In genomic region chr7:31049001-31049765, GRCh38 we compare ENCODE assay signal across 36 cellular contexts. TPM values are rescaled to one million over a fixed set of nuclear protein-coding genes. Genes with fewer than 3 reads are reported as not detected.
"Had no signal": no experiment of that assay in that cellular context is flagged by ENCODE, and none has a peak within 500 bp of the region (broad histone marks: within the 10 kb centered on the region; RNA-seq: fewer than 3 reads in every experiment).

No MANE protein-coding gene starts in this region.

- H3K4me1 Mint-ChIP-seq: activated CD4-positive, alpha-beta T cell treated with anti-CD3 and anti-CD28 coated beads, Interleukin-2, amount 10 ng/mL, durations not matched to agents 24 days and 14 days; activated naive CD4-positive, alpha-beta T cell treated with anti-CD3 and anti-CD28 coated beads, Interleukin-2, amount 10 ng/mL, durations not matched to agents 7 days and 5 days; activated naive CD8-positive, alpha-beta T cell treated with anti-CD3 and anti-CD28 coated beads, Interleukin-2, amount 10 ng/mL, durations not matched to agents 7 days and 5 days; stimulated activated memory B cell treated with anti-CD40 and anti-IgM and Interleukin-4, amounts not matched to agents 10 μg/mL and 1 μg/mL and 100 μg/mL, for 72 hours had no signal

- H3K4me1 ChIP-seq: parathyroid adenoma, psoas muscle had no signal

- H3K27ac ChIP-seq: ascending aorta, brain microvascular endothelial cell, parathyroid adenoma, psoas muscle, right atrium auricular region, uterus had no signal

- H3K9ac ChIP-seq: parathyroid adenoma had no signal

- H3K4me2 ChIP-seq: smooth muscle cell had no signal

- H3K9me3 Mint-ChIP-seq: activated CD4-positive, alpha-beta memory T cell treated with anti-CD3 and anti-CD28 coated beads for 36 hours; activated CD4-positive, alpha-beta T cell treated with anti-CD3 and anti-CD28 coated beads, Interleukin-2, amount 10 ng/mL, durations not matched to agents 24 days and 14 days; activated naive CD4-positive, alpha-beta T cell treated with anti-CD3 and anti-CD28 coated beads, Interleukin-2, amount 10 ng/mL, durations not matched to agents 7 days and 5 days; activated naive CD8-positive, alpha-beta T cell treated with anti-CD3 and anti-CD28 coated beads, Interleukin-2, amount 10 ng/mL, durations not matched to agents 7 days and 5 days; activated T-cell treated with anti-CD3 and anti-CD28 coated beads, Interleukin-2, amount 50 U/mL, for 24 hours; mesothelial cell of epicardium; naive B cell; nephron progenitor cell; stimulated activated memory B cell treated with anti-CD40 and anti-IgM and Interleukin-4, amounts not matched to agents 10 μg/mL and 1 μg/mL and 100 μg/mL, for 72 hours; stimulated activated naive CD8-positive, alpha-beta T cell treated with anti-CD3 and anti-CD28 coated beads, Interleukin-15, amount 100 ng/mL, for 72 hours; type B pancreatic cell had no signal

- H3K4me3 ChIP-seq: ascending aorta, psoas muscle, right atrium auricular region, smooth muscle cell, uterus had no signal

- ATAC-seq: left cardiac atrium; psoas muscle; stimulated activated memory B cell treated with anti-CD40 and anti-IgM and Interleukin-4, amounts not matched to agents 10 μg/mL and 1 μg/mL and 100 μg/mL, for 72 hours; stimulated activated naive CD8-positive, alpha-beta T cell treated with anti-CD3 and anti-CD28 coated beads, Interleukin-15, amount 100 ng/mL, for 72 hours had no signal

- H3K36me3 ChIP-seq: ascending aorta, brain microvascular endothelial cell, right atrium auricular region, uterus had no signal

- H3K79me2 ChIP-seq: parathyroid adenoma had no signal

- H3K9me3 ChIP-seq: ascending aorta, psoas muscle, right atrium auricular region, uterus had no signal

- H3K4me3 Mint-ChIP-seq: activated CD4-positive, alpha-beta memory T cell treated with anti-CD3 and anti-CD28 coated beads for 36 hours; activated CD4-positive, alpha-beta T cell treated with anti-CD3 and anti-CD28 coated beads, Interleukin-2, amount 10 ng/mL, durations not matched to agents 24 days and 14 days; activated naive CD4-positive, alpha-beta T cell treated with anti-CD3 and anti-CD28 coated beads, Interleukin-2, amount 10 ng/mL, durations not matched to agents 7 days and 5 days; activated naive CD8-positive, alpha-beta T cell treated with anti-CD3 and anti-CD28 coated beads, Interleukin-2, amount 10 ng/mL, durations not matched to agents 7 days and 5 days; activated T-cell treated with anti-CD3 and anti-CD28 coated beads, Interleukin-2, amount 50 U/mL, for 24 hours; mesothelial cell of epicardium; naive B cell; nephron progenitor cell; stimulated activated memory B cell treated with anti-CD40 and anti-IgM and Interleukin-4, amounts not matched to agents 10 μg/mL and 1 μg/mL and 100 μg/mL, for 72 hours; stimulated activated naive CD8-positive, alpha-beta T cell treated with anti-CD3 and anti-CD28 coated beads, Interleukin-15, amount 100 ng/mL, for 72 hours; type B pancreatic cell had no signal

- H2AFZ ChIP-seq: parathyroid adenoma had no signal

- H3K36me3 Mint-ChIP-seq: activated CD4-positive, alpha-beta memory T cell treated with anti-CD3 and anti-CD28 coated beads for 36 hours; activated naive CD4-positive, alpha-beta T cell treated with anti-CD3 and anti-CD28 coated beads, Interleukin-2, amount 10 ng/mL, durations not matched to agents 7 days and 5 days; activated naive CD8-positive, alpha-beta T cell treated with anti-CD3 and anti-CD28 coated beads, Interleukin-2, amount 10 ng/mL, durations not matched to agents 7 days and 5 days; mesothelial cell of epicardium; stimulated activated memory B cell treated with anti-CD40 and anti-IgM and Interleukin-4, amounts not matched to agents 10 μg/mL and 1 μg/mL and 100 μg/mL, for 72 hours; type B pancreatic cell had no signal

- DNase-seq: activated CD4-positive, alpha-beta memory T cell treated with anti-CD3 and anti-CD28 coated beads for 36 hours; activated CD4-positive, alpha-beta T cell treated with anti-CD3 and anti-CD28 coated beads, Interleukin-2, amount 10 ng/mL, durations not matched to agents 24 days and 14 days; activated CD4-positive, CD25-positive, alpha-beta regulatory T cell treated with anti-CD3 and anti-CD28 coated beads, Interleukin-2, amount 50 U/mL, for 72 hours; activated CD8-positive, alpha-beta memory T cell treated with anti-CD3 and anti-CD28 coated beads, Interleukin-2, amount 50 U/mL, for 48 hours; activated gamma-delta T cell; activated naive CD4-positive, alpha-beta T cell treated with anti-CD3 and anti-CD28 coated beads, Interleukin-2, amount 10 ng/mL, durations not matched to agents 7 days and 5 days; activated naive CD8-positive, alpha-beta T cell treated with anti-CD3 and anti-CD28 coated beads, Interleukin-2, amount 10 ng/mL, durations not matched to agents 7 days and 5 days; activated T-cell treated with anti-CD3 and anti-CD28 coated beads, Interleukin-2, amount 50 U/mL, for 24 hours; brain microvascular endothelial cell; caudate nucleus; cortex of kidney; head of caudate nucleus; hippocampal formation; left cardiac atrium; naive B cell; nephron progenitor cell; nucleus accumbens; psoas muscle; stimulated activated CD4-positive, alpha-beta T cell treated with anti-CD3 and anti-CD28 coated beads, Interleukin-1b, Interleukin-23, amount 100 ng/mL, for 48 hours; stimulated activated CD4-positive, alpha-beta T cell treated with anti-CD3 and anti-CD28 coated beads, Interleukin-4, amount 100 ng/mL, for 4 hours; stimulated activated CD8-positive, alpha-beta memory T cell treated with anti-CD3 and anti-CD28 coated beads, Interleukin-4, amount 100 ng/mL, for 48 hours; stimulated activated naive CD8-positive, alpha-beta T cell treated with anti-CD3 and anti-CD28 coated beads, Interleukin-15, amount 100 ng/mL, for 72 hours; substantia nigra; uterus had no signal

- H3K27ac Mint-ChIP-seq: activated CD4-positive, alpha-beta memory T cell treated with anti-CD3 and anti-CD28 coated beads for 36 hours; activated CD4-positive, alpha-beta T cell treated with anti-CD3 and anti-CD28 coated beads, Interleukin-2, amount 10 ng/mL, durations not matched to agents 24 days and 14 days; activated naive CD4-positive, alpha-beta T cell treated with anti-CD3 and anti-CD28 coated beads, Interleukin-2, amount 10 ng/mL, durations not matched to agents 7 days and 5 days; activated naive CD8-positive, alpha-beta T cell treated with anti-CD3 and anti-CD28 coated beads, Interleukin-2, amount 10 ng/mL, durations not matched to agents 7 days and 5 days; activated T-cell treated with anti-CD3 and anti-CD28 coated beads, Interleukin-2, amount 50 U/mL, for 24 hours; mesothelial cell of epicardium; naive B cell; nephron progenitor cell; stimulated activated memory B cell treated with anti-CD40 and anti-IgM and Interleukin-4, amounts not matched to agents 10 μg/mL and 1 μg/mL and 100 μg/mL, for 72 hours; stimulated activated naive CD8-positive, alpha-beta T cell treated with anti-CD3 and anti-CD28 coated beads, Interleukin-15, amount 100 ng/mL, for 72 hours; type B pancreatic cell had no signal

- H3K27me3 ChIP-seq: ascending aorta had no signal

RNA-seq across cellular contexts. Expression of gene ADCYAP1R1, which starts 2.9 kb away (rescaled TPM):
- total RNA-seq: activated CD4-positive, alpha-beta memory T cell treated with anti-CD3 and anti-CD28 coated beads for 36 hours; activated CD4-positive, alpha-beta T cell treated with anti-CD3 and anti-CD28 coated beads, Interleukin-2, amount 10 ng/mL, durations not matched to agents 24 days and 14 days; activated naive CD8-positive, alpha-beta T cell treated with anti-CD3 and anti-CD28 coated beads, Interleukin-2, amount 10 ng/mL, durations not matched to agents 7 days and 5 days; chondrocyte; endothelial cell of umbilical vein; fibroblast of lung; fibroblast of villous mesenchyme; smooth muscle cell had no signal
- polyA plus RNA-seq: fibroblast of lung, keratinocyte, smooth muscle cell had no signal
